Comparison of ENCODE assay signal across 22 cellular contexts in genomic region chr6:1267057-1267732, GRCh38. TPM values are rescaled to one million over a fixed set of nuclear protein-coding genes. Genes with fewer than 3 reads are reported as not detected.
DNase-seq lines count a peak whose midpoint lies in the region; ATAC-seq, FAIRE-seq and TF ChIP-seq lines count a peak whose summit lies in the region.
"Had no signal": no experiment of that assay in that cellular context is flagged by ENCODE, and none has a peak within 500 bp of the region (broad histone marks: within the 10 kb centered on the region; RNA-seq: fewer than 3 reads in every experiment).

No MANE protein-coding gene starts in this region.

- 82% methylated on average over 8 of the region's 8 CpGs; no CpG with 5 or more reads in 1 of the 2 experiments for WGBS in H1 (ENCODE audit: extremely low coverage in 1 of 2, insufficient coverage in 1 of 2, insufficient read length in 1 of 2, insufficient replicate concordance in 2 of 2, low coverage in 1 of 2, low lambda C conversion rate in 2 of 2, missing lambda C conversion rate in 1 of 2), 2 experiments

- no peak overlapping the region for H3K27ac Mint-ChIP-seq in CD8-positive, alpha-beta T cell
- H3K27ac Mint-ChIP-seq: activated naive CD8-positive, alpha-beta T cell treated with anti-CD3 and anti-CD28 coated beads for 36 hours; activated T-cell treated with anti-CD3 and anti-CD28 coated beads, Interleukin-2, amount 50 U/mL, for 24 hours had no signal

- no peaks in the 10 kb centered on the region for H3K9me3 ChIP-seq in Panc1 (ENCODE audit: control insufficient read depth, insufficient read depth, low read depth, low read length)
- peaks cover 2% of the 10 kb centered on the region in 2 experiments for H3K9me3 ChIP-seq in H1 (ENCODE audit: insufficient read depth in 2 of 2, low read depth in 1 of 2, low read length in 1 of 2)
- no peaks in the 10 kb centered on the region for H3K9me3 ChIP-seq in CD8-positive, alpha-beta T cell (ENCODE audit: low read length)

- H3K4ac ChIP-seq in H1 (replicated peaks; ENCODE audit: insufficient read length, low read depth, low read length) = no peak overlapping the region

- in situ Hi-C loops in Panc1 (cut with HindIII; ENCODE audit: low pct_unique_long_range_greater_than_20kb, low sequenced_read_pairs) = no loop called here

- TF ChIP-seq CTCF in Panc1 (IDR thresholded peaks at IDR 0.05) (no peak), H1 (IDR thresholded peaks at IDR 0.05; ENCODE audit: control extremely low read depth in 1 of 3, insufficient read depth in 1 of 3, low read depth in 1 of 3, low read length in 3 of 3) (no peak)
- TF ChIP-seq CTCF in CD8-positive, alpha-beta T cell (IDR thresholded peaks at IDR 0.05) = no peak

- no peaks in the 10 kb centered on the region for H3K4me1 Mint-ChIP-seq in CD8-positive, alpha-beta T cell (ENCODE audit: low read depth)
- H3K4me1 Mint-ChIP-seq: activated naive CD8-positive, alpha-beta T cell treated with anti-CD3 and anti-CD28 coated beads for 36 hours had no signal

- H3K23ac ChIP-seq in H1 (ENCODE audit: insufficient read length) = no peak overlapping the region

- DNase-seq in H4 (ENCODE audit: low spot score) = peak; percentile 81
- DNase-seq in Panc1 (ENCODE audit: low read depth, low spot score) = peak; percentile 42
- no peak for DNase-seq in H1 (ENCODE audit: low read depth in 1 of 2, low spot score in 2 of 2)
- DNase-seq in skeletal muscle cell (ENCODE audit: low read depth) = peak; percentile 39
- no peak for DNase-seq in nucleus accumbens (lab: John Stamatoyannopoulos, UW)
- DNase-seq in CD8-positive, alpha-beta T cell = no peak
- DNase-seq: activated CD4-positive, alpha-beta T cell treated with anti-CD3 and anti-CD28 coated beads, Interleukin-2, amount 50 U/mL, for 48 hours; activated naive CD8-positive, alpha-beta T cell treated with anti-CD3 and anti-CD28 coated beads for 36 hours; activated T-cell treated with anti-CD3 and anti-CD28 coated beads, Interleukin-2, amount 50 U/mL, for 24 hours; effector CD4-positive, alpha-beta T cell; Karpas-422; NCI-H187; NCI-H510A treated with DMSO at 0.1 percent for 48 hours; stimulated activated naive CD4-positive, alpha-beta T cell treated with Interleukin-2 at 50 U/mL for 16 hours; trophoblast cell had no signal

- BruUV-seq in Panc1 (replicated peaks; lab: Mats Ljungman, UMichigan) = no TSS peak

- no peak overlapping the region for H3K56ac ChIP-seq in H1 (replicated peaks; ENCODE audit: insufficient read length, low read depth, low read length)

- TF ChIP-seq EP300 in H1 (IDR thresholded peaks at IDR 0.05; ENCODE audit: borderline replicate concordance in 1 of 2, low read depth in 2 of 2, low read length in 2 of 2) = no peak

- no peak overlapping the region for H2BK5ac ChIP-seq in H1 (ENCODE audit: low read depth, low read length)

- no peak overlapping the region for H3K4me2 ChIP-seq in H1 (ENCODE audit: insufficient read depth in 1 of 2, low read depth in 2 of 2, low read length in 2 of 2)
- H3K4me2 ChIP-seq: BLaER1 had no signal

- H2BK20ac ChIP-seq in H1 (ENCODE audit: low read length) = no peak overlapping the region

- ATAC-seq in Panc1 (peak; percentile 66; the same call in 1 of the 2 replicates), HG03469 (IDR thresholded peaks at IDR 0.05; ENCODE audit: unreplicated experiment) (no peak), HG02610 (IDR thresholded peaks at IDR 0.05; ENCODE audit: unreplicated experiment) (no peak)
- no peak for ATAC-seq in CD8-positive, alpha-beta T cell

- H3K23me2 ChIP-seq in H1 (ENCODE audit: low read depth, low read length) = no peaks in the 10 kb centered on the region

- no peak overlapping the region for H2AFZ ChIP-seq in H1 (ENCODE audit: low read length)
- H2AFZ ChIP-seq: parathyroid adenoma had no signal

- H4K5ac ChIP-seq in H1 (ENCODE audit: insufficient read length, low read depth, low read length) = no peak overlapping the region

- FAIRE-seq in H1 (lab: Jason Lieb, UNC) = no peak
- FAIRE-seq: frontal cortex had no signal

- H4K20me1 ChIP-seq in H1 (replicated peaks in 1 of 2; ENCODE audit: control insufficient read depth in 1 of 2, insufficient read depth in 2 of 2, low read length in 2 of 2) = peaks cover 0 to 2% of the 10 kb centered on the region in 2 experiments
- H4K20me1 ChIP-seq: BLaER1 had no signal

- H3K79me1 ChIP-seq in H1 (ENCODE audit: low read depth, low read length) = no peaks in the 10 kb centered on the region

- no peak overlapping the region for H4K91ac ChIP-seq in H1 (replicated peaks; ENCODE audit: insufficient read length, low read length)

- H3K14ac ChIP-seq in H1 (ENCODE audit: insufficient read length) = no peak overlapping the region

- H3K9me3 Mint-ChIP-seq in CD8-positive, alpha-beta T cell = peaks cover under 1% of the 10 kb centered on the region

- no peak overlapping the region for H2BK120ac ChIP-seq in H1 (replicated peaks; ENCODE audit: low read depth, low read length)

- CTCF ChIA-PET in Panc1 (lab: Charles Lee) = no interaction called here
- CTCF ChIA-PET in H1 (lab: Charles Lee; ENCODE audit: partially characterized antibody) = interaction anchor here (1.6 to 1.8 kb wide), 3 partner anchors 13 to 44 kb away, joined by 3 to 5 read pairs (median 3); no protein-coding TSS in a partner anchor
- CTCF ChIA-PET in CD8-positive, alpha-beta T cell (lab: Charles Lee) = no interaction called here

- no peak for TF ChIP-seq RAD21 in H1 (IDR thresholded peaks at IDR 0.05 in 1 of 2, conservative IDR thresholded peaks at IDR 0.05 in 1 of 2; ENCODE audit: low read depth in 2 of 2, low read length in 2 of 2)

- POLR2A ChIA-PET in Panc1 (lab: Charles Lee) = no interaction called here
- POLR2A ChIA-PET in H1 (lab: Charles Lee; ENCODE audit: partially characterized antibody) = interaction anchor here (1.0 kb wide), 1 partner anchor 28 kb away, joined by 6 read pairs; no protein-coding TSS in a partner anchor
- POLR2A ChIA-PET in CD8-positive, alpha-beta T cell (lab: Charles Lee) = no interaction called here

- H2AK5ac ChIP-seq in H1 (ENCODE audit: low read depth, low read length) = no peak overlapping the region

- H3K36me3 Mint-ChIP-seq in CD8-positive, alpha-beta T cell = no peaks in the 10 kb centered on the region
- H3K36me3 Mint-ChIP-seq: activated naive CD8-positive, alpha-beta T cell treated with anti-CD3 and anti-CD28 coated beads for 36 hours had no signal

- H3K18ac ChIP-seq in H1 (ENCODE audit: extremely low read depth, low read length) = no peak overlapping the region

- H3K4me1 ChIP-seq in Panc1 (ENCODE audit: control insufficient read depth, insufficient read depth, low read length) (peaks cover 3% of the 10 kb centered on the region), H1 (replicated peaks in 1 of 4; ENCODE audit: control insufficient read depth in 3 of 4, insufficient read depth in 4 of 4, low read length in 3 of 4) (peaks cover 0 to 5% (median 2%) of the 10 kb centered on the region in 4 experiments; a peak in 2 of 7 replicates)
- H3K4me1 ChIP-seq in CD8-positive, alpha-beta T cell (ENCODE audit: insufficient read depth, low read length) = no peaks in the 10 kb centered on the region
- H3K4me1 ChIP-seq: BLaER1, parathyroid adenoma had no signal

- 0 out of 2 replicates have a peak overlapping the region, but pooled peaks have one; percentile 64 for H4K8ac ChIP-seq in H1 (ENCODE audit: extremely low read depth, insufficient read depth, low read length)

- peaks cover 19% of the 10 kb centered on the region for H3K27me3 Mint-ChIP-seq in CD8-positive, alpha-beta T cell (ENCODE audit: low read depth)

- H3K36me3 ChIP-seq in Panc1 (ENCODE audit: control insufficient read depth, insufficient read depth, low read length) (no peaks in the 10 kb centered on the region), H1 (ENCODE audit: control insufficient read depth in 2 of 4, insufficient read depth in 4 of 4, low read length in 3 of 4) (no peaks in the 10 kb centered on the region)
- no peaks in the 10 kb centered on the region for H3K36me3 ChIP-seq in CD8-positive, alpha-beta T cell (ENCODE audit: insufficient read depth, low read length)
- H3K36me3 ChIP-seq: BLaER1 had no signal

- no peak overlapping the region for H3K9ac ChIP-seq in H1 (replicated peaks in 1 of 4; ENCODE audit: extremely low read depth in 1 of 4, low read depth in 3 of 4, low read length in 3 of 4)
- H3K9ac ChIP-seq: BLaER1, parathyroid adenoma had no signal

- no peak overlapping the region for H3K4me3 Mint-ChIP-seq in CD8-positive, alpha-beta T cell
- H3K4me3 Mint-ChIP-seq: activated naive CD8-positive, alpha-beta T cell treated with anti-CD3 and anti-CD28 coated beads for 36 hours; activated T-cell treated with anti-CD3 and anti-CD28 coated beads, Interleukin-2, amount 50 U/mL, for 24 hours had no signal

- no peaks in the 10 kb centered on the region for H3K27me3 ChIP-seq in Panc1 (ENCODE audit: control insufficient read depth, insufficient read depth, low read length)
- H3K27me3 ChIP-seq in H1 (replicated peaks in 1 of 4; ENCODE audit: control insufficient read depth in 3 of 4, extremely low read depth in 1 of 4, insufficient read depth in 3 of 4, low read length in 3 of 4) = no peaks in the 10 kb centered on the region
- no peaks in the 10 kb centered on the region for H3K27me3 ChIP-seq in CD8-positive, alpha-beta T cell (ENCODE audit: insufficient read depth, low read length)
- H3K27me3 ChIP-seq: BLaER1 had no signal

- intact Hi-C loops in Panc1 (cut with micrococcal nuclease; ENCODE audit: unreplicated experiment) = no loop called here
- intact Hi-C loops in CD8-positive, alpha-beta T cell (cut with DNase I, micrococcal nuclease) = no loop called here

- no peaks in the 10 kb centered on the region for H3K79me2 ChIP-seq in H1 (ENCODE audit: control insufficient read depth in 1 of 2, insufficient read depth in 2 of 2, low read length in 2 of 2)
- H3K79me2 ChIP-seq: parathyroid adenoma had no signal

- H3K4me3 ChIP-seq in Panc1 (ENCODE audit: low read depth in 2 of 2, low read length in 2 of 2) (no peak overlapping the region), H1 (ENCODE audit: extremely low read depth in 1 of 4, insufficient read depth in 2 of 4, low read depth in 3 of 4, low read length in 4 of 4) (no peak overlapping the region), skeletal muscle cell (ENCODE audit: low read depth, low read length) (no peak overlapping the region)
- H3K4me3 ChIP-seq in CD8-positive, alpha-beta T cell (ENCODE audit: low read depth, low read length) = no peak overlapping the region
- H3K4me3 ChIP-seq: BLaER1 had no signal

- H2BK12ac ChIP-seq in H1 (ENCODE audit: low read depth, low read length) = no peak overlapping the region

- H2BK15ac ChIP-seq in H1 (ENCODE audit: low read length) = no peak overlapping the region

- no peak for TF ChIP-seq POLR2A in H1 (IDR thresholded peaks at IDR 0.05; ENCODE audit: control extremely low read depth in 1 of 2, low read depth in 2 of 2, low read length in 2 of 2)

- H3K27ac ChIP-seq in Panc1 (ENCODE audit: low read length) = no peak overlapping the region
- H3K27ac ChIP-seq in H1 (ENCODE audit: low read depth, low read length) = no peak overlapping the region
- no peak overlapping the region for H3K27ac ChIP-seq in CD8-positive, alpha-beta T cell (ENCODE audit: low read depth, low read length)
- H3K27ac ChIP-seq: BLaER1, parathyroid adenoma had no signal

RNA-seq across cellular contexts. Expression of gene FOXQ1, which starts 44.7 kb away (rescaled TPM):
- total RNA-seq in H4 (2014; rRNA removed; shearing (Covaris generic)) = 0.52 and 0.90 TPM in 2 replicates
- 11.7 TPM for total RNA-seq in Panc1 (2021; ENCODE audit: unreplicated experiment)
- polyA plus RNA-seq in Panc1 (2012; ENCODE audit: insufficient read length) = 8.6 TPM
- total RNA-seq in H1 (2021; fragmentation: NEBNext Ultra II Directional; extraction: Animal tissue kit (Norgen Biotek cat#: 25700)) = not detected in 2 replicates
- 0.03 TPM in 2 replicates for polyA plus RNA-seq in H1 (2011; rRNA removed)
- polyA plus RNA-seq in H1 (2011; cell fraction: cytosol; rRNA removed) = 0.05 TPM
- polyA plus RNA-seq in H1 (2011; cell fraction: nucleus; rRNA removed) = not detected
- 0.14 TPM in 1 of 4 replicates, not detected in the others for polyA plus RNA-seq in H1 (2012, experiment 1 of 2)
- polyA plus RNA-seq in H1 (2012, experiment 2 of 2) = 0.17 TPM
- polyA plus RNA-seq in H1 (2013, experiment 1 of 2) = 0.06 TPM
- polyA plus RNA-seq in H1 (2013, experiment 2 of 2) = 0.06 TPM
- polyA minus RNA-seq in H1 (2011; rRNA and poly(A)+ RNA removed) = not detected in 2 replicates
- not detected for polyA minus RNA-seq in H1 (2011; cell fraction: cytosol; rRNA and poly(A)+ RNA removed)
- 0.30 TPM for polyA minus RNA-seq in H1 (2011; cell fraction: nucleus; rRNA and poly(A)+ RNA removed)
- total RNA-seq in CD8-positive, alpha-beta T cell = not detected
- total RNA-seq: activated naive CD8-positive, alpha-beta T cell treated with anti-CD3 and anti-CD28 coated beads for 36 hours; cardiac septum; OCI-LY7 had no signal

Comparison
In these comparisons a context has a peak if more than half of its experiments do, and no peak if none do; other contexts are left out.
1. DNase-seq: peak in H4 (single experiment), Panc1 (single experiment) and skeletal muscle cell (single experiment); none in H1 (0 of 2), nucleus accumbens (0 of 56) and CD8-positive, alpha-beta T cell (0 of 7).